Comparison of ENCODE assay signal across 2 cellular contexts in genomic region chr19:5026706-5027273, GRCh38.
TF ChIP-seq lines count a peak whose summit lies in the region.

No MANE protein-coding gene starts in this region.

TF ChIP-seq in SK-N-SH, 30 proteins besides CTCF, POLR2A, EP300 and RAD21 (continued from another document):
- TF ChIP-seq, protein P1, sequence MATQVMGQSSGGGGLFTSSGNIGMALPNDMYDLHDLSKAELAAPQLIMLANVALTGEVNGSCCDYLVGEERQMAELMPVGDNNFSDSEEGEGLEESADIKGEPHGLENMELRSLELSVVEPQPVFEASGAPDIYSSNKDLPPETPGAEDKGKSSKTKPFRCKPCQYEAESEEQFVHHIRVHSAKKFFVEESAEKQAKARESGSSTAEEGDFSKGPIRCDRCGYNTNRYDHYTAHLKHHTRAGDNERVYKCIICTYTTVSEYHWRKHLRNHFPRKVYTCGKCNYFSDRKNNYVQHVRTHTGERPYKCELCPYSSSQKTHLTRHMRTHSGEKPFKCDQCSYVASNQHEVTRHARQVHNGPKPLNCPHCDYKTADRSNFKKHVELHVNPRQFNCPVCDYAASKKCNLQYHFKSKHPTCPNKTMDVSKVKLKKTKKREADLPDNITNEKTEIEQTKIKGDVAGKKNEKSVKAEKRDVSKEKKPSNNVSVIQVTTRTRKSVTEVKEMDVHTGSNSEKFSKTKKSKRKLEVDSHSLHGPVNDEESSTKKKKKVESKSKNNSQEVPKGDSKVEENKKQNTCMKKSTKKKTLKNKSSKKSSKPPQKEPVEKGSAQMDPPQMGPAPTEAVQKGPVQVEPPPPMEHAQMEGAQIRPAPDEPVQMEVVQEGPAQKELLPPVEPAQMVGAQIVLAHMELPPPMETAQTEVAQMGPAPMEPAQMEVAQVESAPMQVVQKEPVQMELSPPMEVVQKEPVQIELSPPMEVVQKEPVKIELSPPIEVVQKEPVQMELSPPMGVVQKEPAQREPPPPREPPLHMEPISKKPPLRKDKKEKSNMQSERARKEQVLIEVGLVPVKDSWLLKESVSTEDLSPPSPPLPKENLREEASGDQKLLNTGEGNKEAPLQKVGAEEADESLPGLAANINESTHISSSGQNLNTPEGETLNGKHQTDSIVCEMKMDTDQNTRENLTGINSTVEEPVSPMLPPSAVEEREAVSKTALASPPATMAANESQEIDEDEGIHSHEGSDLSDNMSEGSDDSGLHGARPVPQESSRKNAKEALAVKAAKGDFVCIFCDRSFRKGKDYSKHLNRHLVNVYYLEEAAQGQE (IDR thresholded peaks at IDR 0.05; ENCODE audit: low read depth, low read length): no peak
- TF ChIP-seq, protein P2, sequence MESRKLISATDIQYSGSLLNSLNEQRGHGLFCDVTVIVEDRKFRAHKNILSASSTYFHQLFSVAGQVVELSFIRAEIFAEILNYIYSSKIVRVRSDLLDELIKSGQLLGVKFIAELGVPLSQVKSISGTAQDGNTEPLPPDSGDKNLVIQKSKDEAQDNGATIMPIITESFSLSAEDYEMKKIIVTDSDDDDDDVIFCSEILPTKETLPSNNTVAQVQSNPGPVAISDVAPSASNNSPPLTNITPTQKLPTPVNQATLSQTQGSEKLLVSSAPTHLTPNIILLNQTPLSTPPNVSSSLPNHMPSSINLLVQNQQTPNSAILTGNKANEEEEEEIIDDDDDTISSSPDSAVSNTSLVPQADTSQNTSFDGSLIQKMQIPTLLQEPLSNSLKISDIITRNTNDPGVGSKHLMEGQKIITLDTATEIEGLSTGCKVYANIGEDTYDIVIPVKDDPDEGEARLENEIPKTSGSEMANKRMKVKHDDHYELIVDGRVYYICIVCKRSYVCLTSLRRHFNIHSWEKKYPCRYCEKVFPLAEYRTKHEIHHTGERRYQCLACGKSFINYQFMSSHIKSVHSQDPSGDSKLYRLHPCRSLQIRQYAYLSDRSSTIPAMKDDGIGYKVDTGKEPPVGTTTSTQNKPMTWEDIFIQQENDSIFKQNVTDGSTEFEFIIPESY (IDR thresholded peaks at IDR 0.05; ENCODE audit: borderline replicate concordance, low read depth): no peak
- TF ChIP-seq FOSL2 (IDR thresholded peaks at IDR 0.05; ENCODE audit: borderline replicate concordance, low read depth): no peak
- no peak for TF ChIP-seq YY1 (IDR thresholded peaks at IDR 0.05; ENCODE audit: low read depth)

TF ChIP-seq in SK-N-SH treated with all-trans-retinoic acid at 6 μM for 48 hours, 23 proteins besides CTCF, POLR2A, EP300 and RAD21 (continued from another document):
- TF ChIP-seq TSHZ2 (CRISPR knock-in tag; IDR thresholded peaks at IDR 0.05): no peak
- no peak for TF ChIP-seq CREB5 (CRISPR knock-in tag; IDR thresholded peaks at IDR 0.05; ENCODE audit: low read depth)
- no peak for TF ChIP-seq TCF4 (CRISPR knock-in tag; IDR thresholded peaks at IDR 0.05; ENCODE audit: borderline replicate concordance)
- no peak for TF ChIP-seq ZNF70 (CRISPR knock-in tag; IDR thresholded peaks at IDR 0.05)
- no peak for TF ChIP-seq BACH2 (CRISPR knock-in tag; IDR thresholded peaks at IDR 0.05; ENCODE audit: borderline replicate concordance)
- TF ChIP-seq ZFP30 (CRISPR knock-in tag; IDR thresholded peaks at IDR 0.05): no peak
